Comparison of ENCODE assay signal across 8 cellular contexts in genomic region chr11:45355706-45356041, GRCh38.
A peak's percentile ranks its signal among the peaks of the same experiment; 100 is the strongest.
DNase-seq lines count a peak whose midpoint lies in the region; ATAC-seq and TF ChIP-seq lines count a peak whose summit lies in the region.

No MANE protein-coding gene starts in this region.

- no peaks in the 10 kb centered on the region for H3K9me3 ChIP-seq in DOHH2 (ENCODE audit: control insufficient read depth, insufficient read depth, low read length)
- 0 out of 2 replicates have a peak, but pooled peaks cover 3% of the 10 kb centered on the region for H3K9me3 ChIP-seq in SJSA1 (replicated peaks)
- no peaks in the 10 kb centered on the region for H3K9me3 ChIP-seq in SJCRH30 (replicated peaks)

- H3K4me3 ChIP-seq in DOHH2 (ENCODE audit: low read length) (peak overlapping the region; percentile 82), SJSA1 (0 out of 2 replicates have a peak overlapping the region, but pooled peaks have one; percentile 5), fibroblast of pulmonary artery (replicated peaks; ENCODE audit: low read depth, low read length) (peak overlapping the region; percentile 50), SJCRH30 (no peak overlapping the region)

- H3K36me3 ChIP-seq in DOHH2 (ENCODE audit: control insufficient read depth, low read length) = no peaks in the 10 kb centered on the region
- no peaks in the 10 kb centered on the region for H3K36me3 ChIP-seq in SJSA1
- no peaks in the 10 kb centered on the region for H3K36me3 ChIP-seq in SJCRH30

- peak overlapping the region; percentile 69 for H3K4me2 ChIP-seq in DOHH2 (ENCODE audit: low read length)

- no peaks in the 10 kb centered on the region for H3F3A ChIP-seq in DOHH2 (ENCODE audit: control insufficient read depth, insufficient read depth)

- DNase-seq in SJSA1 (ENCODE audit: low read depth in 1 of 2, low spot score in 2 of 2) (no peak), fibroblast of pulmonary artery (ENCODE audit: low read depth) (no peak), pons (ENCODE audit: low spot score) (peak; percentile 16), GF-D8 (lab: John Stamatoyannopoulos, UW) (no peak), SJCRH30 (no peak)

- ATAC-seq in GM21381 (IDR thresholded peaks at IDR 0.05; ENCODE audit: unreplicated experiment) = no peak
- no peak for ATAC-seq in GM21619 (IDR thresholded peaks at IDR 0.05; ENCODE audit: unreplicated experiment)

- H3K27ac ChIP-seq in DOHH2 (ENCODE audit: low read depth, low read length) (no peak overlapping the region), SJSA1 (no peak overlapping the region), SJCRH30 (no peak overlapping the region)

- no peaks in the 10 kb centered on the region for H4K20me1 ChIP-seq in DOHH2 (ENCODE audit: control insufficient read depth, insufficient read depth, low read depth, low read length)

- peaks cover 6% of the 10 kb centered on the region; the same call in 1 of the 2 replicates for H3K27me3 ChIP-seq in DOHH2 (ENCODE audit: control insufficient read depth, low read length)
- peaks cover 44% of the 10 kb centered on the region for H3K27me3 ChIP-seq in SJSA1 (replicated peaks)
- peaks cover 8% of the 10 kb centered on the region; the same call in 1 of the 2 replicates for H3K27me3 ChIP-seq in SJCRH30

- H3K79me2 ChIP-seq in DOHH2 (ENCODE audit: control insufficient read depth, low read length) = no peaks in the 10 kb centered on the region

- H3K9me2 ChIP-seq in DOHH2 (replicated peaks; ENCODE audit: control insufficient read depth, low read length) = no peaks in the 10 kb centered on the region

- no peak for TF ChIP-seq CTCF in DOHH2 (IDR thresholded peaks at IDR 0.05; ENCODE audit: low read depth, low read length, poor library complexity, severe bottlenecking)
- no peak for TF ChIP-seq CTCF in fibroblast of pulmonary artery (IDR thresholded peaks at IDR 0.05; ENCODE audit: low read length, missing control alignments)

- peaks cover 16% of the 10 kb centered on the region for H3K4me1 ChIP-seq in DOHH2 (ENCODE audit: control insufficient read depth, low read length)
- H3K4me1 ChIP-seq in SJSA1 (replicated peaks) = no peaks in the 10 kb centered on the region
- H3K4me1 ChIP-seq in SJCRH30 = no peaks in the 10 kb centered on the region
